ENCODE assay signal across 9 cellular contexts in genomic region chr11:57546869-57547518, GRCh38. TPM values are rescaled to one million over a fixed set of nuclear protein-coding genes. Genes with fewer than 3 reads are reported as not detected.
DNase-seq lines count a peak whose midpoint lies in the region; ATAC-seq and TF ChIP-seq lines count a peak whose summit lies in the region.
"Had no signal": no experiment of that assay in that cellular context is flagged by ENCODE, and none has a peak within 500 bp of the region (broad histone marks: within the 10 kb centered on the region; RNA-seq: fewer than 3 reads in every experiment).

No MANE protein-coding gene starts in this region.

- H3K36me3 ChIP-seq in left lung, result peaks cover 0 to 62% of the 10 kb centered on the region in 2 donors

- peak overlapping the region; percentile 74 to 94 (median 84) for H3K27ac Mint-ChIP-seq in IgD-negative memory B cell
- no peak overlapping the region for H3K27ac Mint-ChIP-seq in chondrocyte (ENCODE audit: unreplicated experiment)
- H3K27ac Mint-ChIP-seq in stimulated activated memory B cell treated with anti-CD40 and anti-IgM and Interleukin-4, amounts not matched to agents 10 μg/mL and 1 μg/mL and 100 μg/mL, for 72 hours, result peak overlapping the region; percentile 93

- peak; percentile 16 for TF ChIP-seq CTCF in chondrocyte (IDR thresholded peaks at IDR 0.05)
- TF ChIP-seq CTCF in left lung (IDR thresholded peaks at IDR 0.05), result no peak

- H3K27me3 Mint-ChIP-seq in IgD-negative memory B cell (no peaks in the 10 kb centered on the region), chondrocyte (ENCODE audit: low read depth) (peaks cover 10% of the 10 kb centered on the region)
- H3K27me3 Mint-ChIP-seq in stimulated activated memory B cell treated with anti-CD40 and anti-IgM and Interleukin-4, amounts not matched to agents 10 μg/mL and 1 μg/mL and 100 μg/mL, for 72 hours, result no peaks in the 10 kb centered on the region

- H3K9me3 Mint-ChIP-seq in IgD-negative memory B cell (no peaks in the 10 kb centered on the region), chondrocyte (ENCODE audit: low read depth) (no peaks in the 10 kb centered on the region)
- peaks cover 3% of the 10 kb centered on the region for H3K9me3 Mint-ChIP-seq in stimulated activated memory B cell treated with anti-CD40 and anti-IgM and Interleukin-4, amounts not matched to agents 10 μg/mL and 1 μg/mL and 100 μg/mL, for 72 hours

- H3K9me3 ChIP-seq in left lung, result no peaks in the 10 kb centered on the region

- H3K4me3 ChIP-seq in left lung, result no peak overlapping the region
- H3K4me3 ChIP-seq: lung had no signal

- DNase-seq in GM04504 (ENCODE audit: low read depth), result peak; percentile 27
- no peak for DNase-seq in chondrocyte (ENCODE audit: low spot score)
- DNase-seq in left lung, result no peak
- no peak for DNase-seq in H4 (ENCODE audit: low spot score)
- no peak for DNase-seq in COLO829 (ENCODE audit: low spot score)

- peaks cover 2% of the 10 kb centered on the region for H3K36me3 Mint-ChIP-seq in IgD-negative memory B cell
- no peaks in the 10 kb centered on the region for H3K36me3 Mint-ChIP-seq in chondrocyte (ENCODE audit: low read depth)
- H3K36me3 Mint-ChIP-seq in stimulated activated memory B cell treated with anti-CD40 and anti-IgM and Interleukin-4, amounts not matched to agents 10 μg/mL and 1 μg/mL and 100 μg/mL, for 72 hours, result peaks cover 40% of the 10 kb centered on the region

- no peak overlapping the region for H3K27ac ChIP-seq in left lung

- H3K4me3 Mint-ChIP-seq in IgD-negative memory B cell (no peak overlapping the region), chondrocyte (ENCODE audit: unreplicated experiment) (no peak overlapping the region)
- H3K4me3 Mint-ChIP-seq in stimulated activated memory B cell treated with anti-CD40 and anti-IgM and Interleukin-4, amounts not matched to agents 10 μg/mL and 1 μg/mL and 100 μg/mL, for 72 hours, result peak overlapping the region; percentile 45

- H3K4me1 ChIP-seq in left lung, result peaks cover 0 to 5% of the 10 kb centered on the region in 2 donors

- H3K4me1 Mint-ChIP-seq in IgD-negative memory B cell (peaks cover 7 to 15% (median 14%) of the 10 kb centered on the region in 3 donors), chondrocyte (ENCODE audit: low read depth) (no peaks in the 10 kb centered on the region)
- H3K4me1 Mint-ChIP-seq in stimulated activated memory B cell treated with anti-CD40 and anti-IgM and Interleukin-4, amounts not matched to agents 10 μg/mL and 1 μg/mL and 100 μg/mL, for 72 hours, result peaks cover 26% of the 10 kb centered on the region

- H3K27me3 ChIP-seq in left lung, result no peaks in the 10 kb centered on the region

- peak; percentile 62 for ATAC-seq in GM21381 (IDR thresholded peaks at IDR 0.05; ENCODE audit: unreplicated experiment)
- ATAC-seq in stimulated activated memory B cell treated with anti-CD40 and anti-IgM and Interleukin-4, amounts not matched to agents 10 μg/mL and 1 μg/mL and 100 μg/mL, for 72 hours, result peak; percentile 55
- ATAC-seq in left lung, result no peak

- intact Hi-C loops in left lung (cut with DNase I), result no loop called here

RNA-seq across cellular contexts. Expression of gene SMTNL1, which starts 9.6 kb away (rescaled TPM):
- 0.14 TPM for polyA plus RNA-seq in IgD-negative memory B cell
- not detected in 3 replicates for total RNA-seq in chondrocyte
- not detected for total RNA-seq in left lung
- total RNA-seq in H4 (2014; rRNA removed; shearing (Covaris generic)), result not detected in 2 replicates
- total RNA-seq: lung had no signal
- polyA plus RNA-seq: lung had no signal

RNA-seq across cellular contexts. Expression of gene TIMM10, which starts 16.4 kb away (rescaled TPM):
- polyA plus RNA-seq in IgD-negative memory B cell, result 63.5 TPM
- total RNA-seq in chondrocyte, result 37.5 to 61.6 TPM (median 43.2 TPM) in 3 replicates
- 10 to 100 TPM; 21.7 to 39.6 TPM for total RNA-seq in left lung
- total RNA-seq in H4 (2014; rRNA removed; shearing (Covaris generic)), result 111 and 118 TPM in 2 replicates

RNA-seq across cellular contexts. Expression of gene UBE2L6, which starts 20.5 kb away (rescaled TPM):
- 208 TPM for polyA plus RNA-seq in IgD-negative memory B cell
- total RNA-seq in chondrocyte, result 8.8 to 24.9 TPM (median 9.9 TPM) in 3 replicates
- total RNA-seq in left lung, result 100 to 1,000 TPM in 1 of 2 donors, 10 to 100 TPM in 1; 97.1 to 109 TPM
- 103 and 149 TPM in 2 replicates for total RNA-seq in H4 (2014; rRNA removed; shearing (Covaris generic))

RNA-seq across cellular contexts. Expression of gene SLC43A1, which starts 31.5 kb away (rescaled TPM):
- polyA plus RNA-seq in IgD-negative memory B cell, result 7.2 TPM
- 5.2 to 5.6 TPM (median 5.3 TPM) in 3 replicates for total RNA-seq in chondrocyte
- total RNA-seq in left lung, result 10 to 100 TPM; 11.8 to 25.3 TPM
- total RNA-seq in H4 (2014; rRNA removed; shearing (Covaris generic)), result 3.5 and 6.0 TPM in 2 replicates

RNA-seq across cellular contexts. Expression of gene SERPING1, which starts 50.5 kb away (rescaled TPM):
- polyA plus RNA-seq in IgD-negative memory B cell, result 0.23 TPM
- total RNA-seq in chondrocyte (1.8 to 4.6 TPM (median 4.5 TPM) in 3 replicates), left lung (100 to 1,000 TPM; 195 to 329 TPM)
- 1.2 and 8.3 TPM in 2 replicates for total RNA-seq in H4 (2014; rRNA removed; shearing (Covaris generic))
